In the genomic region with DNA sequence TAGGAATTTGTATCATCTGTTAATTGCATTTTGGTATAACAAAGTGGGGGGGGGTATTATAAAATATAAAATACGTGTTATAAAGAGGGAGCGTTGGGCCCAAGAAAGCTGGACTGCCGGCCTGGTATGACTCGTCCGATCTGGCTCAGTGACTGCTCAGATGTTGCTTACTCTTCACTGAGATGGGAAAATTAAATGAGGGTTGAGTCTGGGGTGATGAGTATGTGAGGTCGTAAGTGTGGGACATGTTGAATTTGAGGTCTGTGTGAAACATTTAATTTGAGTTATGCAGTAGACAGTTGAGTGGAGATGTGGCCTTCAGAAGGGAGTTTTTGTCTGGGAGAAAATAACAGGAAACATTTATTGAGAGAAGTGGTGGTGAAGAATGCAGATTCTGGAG, we compare ENCODE assay signal across 17 cellular contexts.
"Had no signal": no experiment of that assay in that cellular context is flagged by ENCODE, and none has a peak within 500 bp of the region (broad histone marks: within the 10 kb centered on the region; RNA-seq: fewer than 3 reads in every experiment).

No MANE protein-coding gene starts in this region.

- H2AFZ ChIP-seq: parathyroid adenoma had no signal

- H3K4me3 Mint-ChIP-seq: naive B cell; stimulated activated naive B cell treated with anti-CD40 and anti-IgM and Interleukin-4, amounts not matched to agents 10 μg/mL and 1 μg/mL and 100 μg/mL, for 72 hours had no signal

- H3K4me3 ChIP-seq: ascending aorta, cardiac muscle cell, lung, suprapubic skin, upper lobe of left lung had no signal

- H3K9ac ChIP-seq: parathyroid adenoma had no signal

- H3K79me2 ChIP-seq: parathyroid adenoma had no signal

- H3K27me3 Mint-ChIP-seq: naive B cell; stimulated activated naive B cell treated with anti-CD40 and anti-IgM and Interleukin-4, amounts not matched to agents 10 μg/mL and 1 μg/mL and 100 μg/mL, for 72 hours had no signal

- H3K4me1 ChIP-seq: ascending aorta, parathyroid adenoma, suprapubic skin had no signal

- H3K27ac ChIP-seq: ascending aorta, cardiac muscle cell, neutrophil, parathyroid adenoma, suprapubic skin, upper lobe of left lung had no signal

- ATAC-seq: esophagus mucosa; left colon; stimulated activated naive B cell treated with anti-CD40 and anti-IgM and Interleukin-4, amounts not matched to agents 10 μg/mL and 1 μg/mL and 100 μg/mL, for 72 hours had no signal

- H3K4me1 Mint-ChIP-seq: naive B cell had no signal

- H3K9me3 ChIP-seq: ascending aorta, neutrophil, suprapubic skin, upper lobe of left lung had no signal

- H3K27ac Mint-ChIP-seq: stimulated activated naive B cell treated with anti-CD40 and anti-IgM and Interleukin-4, amounts not matched to agents 10 μg/mL and 1 μg/mL and 100 μg/mL, for 72 hours had no signal

- H3K9me3 Mint-ChIP-seq: naive B cell; stimulated activated naive B cell treated with anti-CD40 and anti-IgM and Interleukin-4, amounts not matched to agents 10 μg/mL and 1 μg/mL and 100 μg/mL, for 72 hours had no signal

- H3K27me3 ChIP-seq: ascending aorta, cardiac muscle cell, suprapubic skin, upper lobe of left lung had no signal

- DNase-seq: activated CD4-positive, alpha-beta T cell treated with anti-CD3 and anti-CD28 coated beads, Interleukin-2, amount 50 U/mL, for 1 hour; activated naive CD4-positive, alpha-beta T cell; activated T-cell treated with anti-CD3 and anti-CD28 coated beads for 4 hours; hippocampal formation; left colon; naive B cell; retina; stimulated activated CD4-positive, alpha-beta T cell treated with anti-CD3 and anti-CD28 coated beads, Interleukin-4, amount 100 ng/mL, for 1 hour; stimulated activated naive B cell treated with anti-CD40 and anti-IgM and Interleukin-4, amounts not matched to agents 10 μg/mL and 1 μg/mL and 100 μg/mL, for 72 hours; upper lobe of left lung had no signal

- H3K36me3 Mint-ChIP-seq: naive B cell had no signal

- H3K36me3 ChIP-seq: ascending aorta, cardiac muscle cell, neutrophil, suprapubic skin, upper lobe of left lung had no signal
